In genomic region chr1:79845951-79846350, GRCh38 we compare ENCODE assay signal across 16 cellular contexts.
"Had no signal": no experiment of that assay in that cellular context is flagged by ENCODE, and none has a peak within 500 bp of the region (broad histone marks: within the 10 kb centered on the region; RNA-seq: fewer than 3 reads in every experiment).

No MANE protein-coding gene starts in this region.

- FAIRE-seq: kidney had no signal

- H3K36me3 ChIP-seq: gastroesophageal sphincter, WERI-Rb-1 had no signal

- H3K27me3 Mint-ChIP-seq: activated naive CD8-positive, alpha-beta T cell treated with anti-CD3 and anti-CD28 coated beads, Interleukin-2, amount 10 ng/mL, durations not matched to agents 7 days and 5 days; central memory CD8-positive, alpha-beta T cell; stimulated activated naive CD8-positive, alpha-beta T cell treated with anti-CD3 and anti-CD28 coated beads, Interleukin-15, Interleukin-2, amounts not matched to agents 100 ng/mL and 50 ng/mL, for 24 hours had no signal

- H3K4me3 Mint-ChIP-seq: activated CD8-positive, alpha-beta T cell treated with anti-CD3 and anti-CD28 coated beads, Interleukin-2, amount 10 ng/mL, durations not matched to agents 7 days and 5 days; activated naive CD8-positive, alpha-beta T cell treated with anti-CD3 and anti-CD28 coated beads, Interleukin-2, amount 10 ng/mL, durations not matched to agents 7 days and 5 days; central memory CD8-positive, alpha-beta T cell; stimulated activated naive CD8-positive, alpha-beta T cell treated with anti-CD3 and anti-CD28 coated beads, Interleukin-15, Interleukin-2, amounts not matched to agents 100 ng/mL and 50 ng/mL, for 24 hours had no signal

- H3K4me1 ChIP-seq: gastroesophageal sphincter, testis had no signal

- H3K27ac ChIP-seq: gastroesophageal sphincter, testis, WERI-Rb-1 had no signal

- H3K4me3 ChIP-seq: gastroesophageal sphincter, testis had no signal

- H3K27ac Mint-ChIP-seq: activated CD8-positive, alpha-beta T cell treated with anti-CD3 and anti-CD28 coated beads, Interleukin-2, amount 10 ng/mL, durations not matched to agents 7 days and 5 days; activated naive CD8-positive, alpha-beta T cell treated with anti-CD3 and anti-CD28 coated beads, Interleukin-2, amount 10 ng/mL, durations not matched to agents 7 days and 5 days; stimulated activated naive CD8-positive, alpha-beta T cell treated with anti-CD3 and anti-CD28 coated beads, Interleukin-15, Interleukin-2, amounts not matched to agents 100 ng/mL and 50 ng/mL, for 24 hours had no signal

- DNase-seq: activated CD4-positive, alpha-beta T cell treated with anti-CD3 and anti-CD28 coated beads for 48 hours; activated CD8-positive, alpha-beta memory T cell treated with anti-CD3 and anti-CD28 coated beads, Interleukin-2, amount 50 U/mL, for 48 hours; activated CD8-positive, alpha-beta T cell treated with anti-CD3 and anti-CD28 coated beads, Interleukin-2, amount 10 ng/mL, durations not matched to agents 7 days and 5 days; activated naive CD8-positive, alpha-beta T cell treated with anti-CD3 and anti-CD28 coated beads, Interleukin-2, amount 10 ng/mL, durations not matched to agents 7 days and 5 days; erythroblast; kidney; left ventricle myocardium superior; mesendoderm; stimulated activated CD4-positive, alpha-beta T cell treated with anti-CD3 and anti-CD28 coated beads, Interleukin-15, amount 100 ng/mL, for 24 hours; stimulated activated CD4-positive, alpha-beta T cell treated with anti-CD3 and anti-CD28 coated beads, Interleukin-4, amount 100 ng/mL, for 24 hours; T-helper 9 cell; testis; WERI-Rb-1 had no signal

- H3K9me3 ChIP-seq: gastroesophageal sphincter, testis had no signal

- H3K36me3 Mint-ChIP-seq: activated naive CD8-positive, alpha-beta T cell treated with anti-CD3 and anti-CD28 coated beads, Interleukin-2, amount 10 ng/mL, durations not matched to agents 7 days and 5 days had no signal

- H3K27me3 ChIP-seq: gastroesophageal sphincter, testis had no signal

- H3K4me1 Mint-ChIP-seq: activated naive CD8-positive, alpha-beta T cell treated with anti-CD3 and anti-CD28 coated beads, Interleukin-2, amount 10 ng/mL, durations not matched to agents 7 days and 5 days; central memory CD8-positive, alpha-beta T cell had no signal

- H3K9me3 Mint-ChIP-seq: activated naive CD8-positive, alpha-beta T cell treated with anti-CD3 and anti-CD28 coated beads, Interleukin-2, amount 10 ng/mL, durations not matched to agents 7 days and 5 days had no signal
